Comparison of ENCODE assay signal across 27 cellular contexts in genomic region chr10:47371629-47372485, GRCh38.
DNase-seq lines count a peak whose midpoint lies in the region; ATAC-seq and TF ChIP-seq lines count a peak whose summit lies in the region.
"Had no signal": no experiment of that assay in that cellular context is flagged by ENCODE, and none has a peak within 500 bp of the region (broad histone marks: within the 10 kb centered on the region; RNA-seq: fewer than 3 reads in every experiment).

No MANE protein-coding gene starts in this region.

- peaks cover 18% of the 10 kb centered on the region for H3K27me3 Mint-ChIP-seq in T-helper 2 cell treated with Interferon-gamma antibody and Interleukin-4, amounts not matched to agents 5 μg/mL and 100 μg/mL, for 36 hours (ENCODE audit: low read depth)

- ATAC-seq in GM21390 (IDR thresholded peaks at IDR 0.05; ENCODE audit: unreplicated experiment) = no peak
- ATAC-seq in HG03097 (IDR thresholded peaks at IDR 0.05; ENCODE audit: low FRiP score, unreplicated experiment) = no peak
- ATAC-seq: foreskin keratinocyte; left ventricle myocardium superior; psoas muscle; stimulated activated memory B cell treated with anti-CD40 and anti-IgM and Interleukin-4, amounts not matched to agents 10 μg/mL and 1 μg/mL and 100 μg/mL, for 72 hours had no signal

- no peak for TF ChIP-seq CTCF in astrocyte of the spinal cord (IDR thresholded peaks at IDR 0.05; ENCODE audit: low read depth, low read length)

- no peak overlapping the region for H3K4me3 ChIP-seq in astrocyte of the spinal cord (ENCODE audit: low read depth, low read length)
- H3K4me3 ChIP-seq: dorsolateral prefrontal cortex, GM23248, neural progenitor cell, Peyer's patch, psoas muscle, SJSA1, skin epidermis had no signal

- no peaks in the 10 kb centered on the region for H3K9me3 Mint-ChIP-seq in T-helper 2 cell treated with Interferon-gamma antibody and Interleukin-4, amounts not matched to agents 5 μg/mL and 100 μg/mL, for 36 hours
- H3K9me3 Mint-ChIP-seq: immature natural killer cell; stimulated activated memory B cell treated with anti-CD40 and anti-IgM and Interleukin-4, amounts not matched to agents 10 μg/mL and 1 μg/mL and 100 μg/mL, for 72 hours had no signal

- in situ Hi-C loops in astrocyte of the spinal cord (cut with HindIII; ENCODE audit: low sequenced_read_pairs) = no loop called here

- no peak overlapping the region for H3K27ac Mint-ChIP-seq in T-helper 2 cell treated with Interferon-gamma antibody and Interleukin-4, amounts not matched to agents 5 μg/mL and 100 μg/mL, for 36 hours
- H3K27ac Mint-ChIP-seq: immature natural killer cell; neural progenitor cell; stimulated activated memory B cell treated with anti-CD40 and anti-IgM and Interleukin-4, amounts not matched to agents 10 μg/mL and 1 μg/mL and 100 μg/mL, for 72 hours had no signal

- DNase-seq in T-helper 2 cell treated with Interferon-gamma antibody and Interleukin-4, amounts not matched to agents 5 μg/mL and 100 μg/mL, for 36 hours (ENCODE audit: low spot score) = no peak
- DNase-seq in T-helper 2 cell (no peak), astrocyte of the spinal cord (ENCODE audit: low read depth, low spot score) (peak; percentile 19), left kidney (ENCODE audit: low read depth, low spot score) (peak; percentile 24), substantia nigra (lab: John Stamatoyannopoulos, UW) (no peak), SW 1271 (lab: John Stamatoyannopoulos, UW) (no peak)
- DNase-seq: activated CD4-positive, alpha-beta T cell treated with anti-CD3 and anti-CD28 coated beads, Interleukin-2, amount 50 U/mL, for 1 hour; activated naive CD4-positive, alpha-beta T cell treated with anti-CD3 and anti-CD28 coated beads, Interleukin-2, amount 50 U/mL, for 16 hours; activated T-cell treated with anti-CD3 and anti-CD28 coated beads, Interleukin-2, amount 50 U/mL, for 1 hour; anterior cingulate cortex; foreskin keratinocyte; GM23248; immature natural killer cell; KG1; left ventricle myocardium superior; NCI-H146; NCI-H526; WERI-Rb-1 had no signal

- no peaks in the 10 kb centered on the region for H3K36me3 Mint-ChIP-seq in T-helper 2 cell treated with Interferon-gamma antibody and Interleukin-4, amounts not matched to agents 5 μg/mL and 100 μg/mL, for 36 hours (ENCODE audit: low read depth)
- H3K36me3 Mint-ChIP-seq: immature natural killer cell; neural progenitor cell; stimulated activated memory B cell treated with anti-CD40 and anti-IgM and Interleukin-4, amounts not matched to agents 10 μg/mL and 1 μg/mL and 100 μg/mL, for 72 hours had no signal

- H3K4me3 Mint-ChIP-seq in T-helper 2 cell treated with Interferon-gamma antibody and Interleukin-4, amounts not matched to agents 5 μg/mL and 100 μg/mL, for 36 hours = peak overlapping the region; percentile 50
- H3K4me3 Mint-ChIP-seq: immature natural killer cell; neural progenitor cell; stimulated activated memory B cell treated with anti-CD40 and anti-IgM and Interleukin-4, amounts not matched to agents 10 μg/mL and 1 μg/mL and 100 μg/mL, for 72 hours had no signal

- H3K4me1 Mint-ChIP-seq in T-helper 2 cell treated with Interferon-gamma antibody and Interleukin-4, amounts not matched to agents 5 μg/mL and 100 μg/mL, for 36 hours (ENCODE audit: low read depth) = peaks cover 13% of the 10 kb centered on the region
- H3K4me1 Mint-ChIP-seq: immature natural killer cell; stimulated activated memory B cell treated with anti-CD40 and anti-IgM and Interleukin-4, amounts not matched to agents 10 μg/mL and 1 μg/mL and 100 μg/mL, for 72 hours had no signal

- H3K27ac ChIP-seq in substantia nigra (ENCODE audit: low read depth, low read length, poor library complexity, severe bottlenecking) = peak overlapping the region; percentile 19
- H3K27ac ChIP-seq: foreskin keratinocyte, GM23248, neural progenitor cell, Peyer's patch, psoas muscle, SJSA1, skin epidermis, WERI-Rb-1 had no signal

Comparison
In these comparisons a context has a peak if more than half of its experiments do, and no peak if none do; other contexts are left out.
1. DNase-seq: peak in astrocyte of the spinal cord (single experiment) and left kidney (single experiment); none in T-helper 2 cell treated with Interferon-gamma antibody and Interleukin-4, amounts not matched to agents 5 μg/mL and 100 μg/mL, for 36 hours (single experiment), T-helper 2 cell (0 of 5), substantia nigra (0 of 49) and SW 1271 (0 of 2).